In the genomic region with DNA sequence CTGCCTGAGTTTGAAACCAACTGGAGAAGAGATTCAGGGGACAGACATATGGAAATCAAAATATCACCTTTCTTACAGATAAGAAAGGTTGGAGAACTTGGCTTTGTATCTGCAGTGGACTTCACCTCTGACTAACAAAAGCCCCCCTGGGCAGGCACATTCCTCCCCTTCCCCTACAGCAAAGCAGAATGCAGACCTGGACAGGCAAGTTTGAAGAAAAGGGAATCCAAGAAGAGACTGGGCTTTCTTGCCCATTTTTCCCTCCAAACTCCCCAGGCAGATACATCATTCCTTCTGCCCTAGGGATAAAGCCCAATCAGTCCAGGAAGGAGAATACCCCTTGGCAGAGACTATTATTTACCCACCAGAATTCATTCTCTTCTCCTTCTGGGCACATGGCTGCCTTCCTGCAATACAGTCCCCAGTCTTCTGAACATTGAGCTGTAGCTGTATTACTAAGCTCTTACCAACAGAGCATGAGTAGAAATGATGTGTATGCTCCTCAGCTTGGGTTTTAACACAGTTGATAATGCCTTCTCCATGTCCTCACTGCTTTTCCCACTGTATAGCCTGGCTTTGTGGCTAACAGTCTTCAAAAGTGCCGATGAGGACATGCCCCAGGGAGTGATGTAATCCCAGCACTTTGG, we compare ENCODE assay signal across 34 cellular contexts.
"Had no signal": no experiment of that assay in that cellular context is flagged by ENCODE, and none has a peak within 500 bp of the region (broad histone marks: within the 10 kb centered on the region; RNA-seq: fewer than 3 reads in every experiment).

No MANE protein-coding gene starts in this region.

- H3K9ac ChIP-seq: parathyroid adenoma had no signal

- ATAC-seq: activated CD4-positive, alpha-beta T cell treated with anti-CD3 and anti-CD28 coated beads for 36 hours; activated CD8-positive, alpha-beta T cell treated with anti-CD3 and anti-CD28 coated beads, Interleukin-2, amount 10 ng/mL, durations not matched to agents 7 days and 5 days; gastroesophageal sphincter; left colon; naive thymus-derived CD4-positive, alpha-beta T cell; psoas muscle; stimulated activated naive B cell treated with anti-CD40 and anti-IgM and Interleukin-4, amounts not matched to agents 10 μg/mL and 1 μg/mL and 100 μg/mL, for 72 hours had no signal

- H3K27me3 ChIP-seq: adrenal gland, cardiac muscle cell, colonic mucosa, dorsolateral prefrontal cortex, gastroesophageal sphincter, stomach, thyroid gland, upper lobe of left lung, vagina had no signal

- H3K79me2 ChIP-seq: parathyroid adenoma had no signal

- H3K27ac ChIP-seq: adrenal gland, cardiac muscle cell, colonic mucosa, dorsolateral prefrontal cortex, gastroesophageal sphincter, parathyroid adenoma, psoas muscle, stomach, thyroid gland, upper lobe of left lung, vagina had no signal

- H3K4me1 ChIP-seq: adrenal gland, colonic mucosa, gastroesophageal sphincter, parathyroid adenoma, psoas muscle, thyroid gland, upper lobe of left lung, vagina had no signal

- H3K4me3 Mint-ChIP-seq: activated CD4-positive, alpha-beta T cell treated with anti-CD3 and anti-CD28 coated beads for 36 hours; activated CD8-positive, alpha-beta T cell treated with anti-CD3 and anti-CD28 coated beads, Interleukin-2, amount 10 ng/mL, durations not matched to agents 7 days and 5 days; activated naive CD4-positive, alpha-beta T cell treated with anti-CD3 and anti-CD28 coated beads for 36 hours; activated naive CD8-positive, alpha-beta T cell treated with anti-CD3 and anti-CD28 coated beads for 36 hours; brain; naive thymus-derived CD4-positive, alpha-beta T cell; neural crest cell; stimulated activated naive B cell treated with anti-CD40 and anti-IgM and Interleukin-4, amounts not matched to agents 10 μg/mL and 1 μg/mL and 100 μg/mL, for 72 hours; T-helper 2 cell treated with Interferon-gamma antibody and Interleukin-4, amounts not matched to agents 5 μg/mL and 100 μg/mL, for 36 hours had no signal

- H3K9me3 ChIP-seq: adrenal gland, colonic mucosa, gastroesophageal sphincter, psoas muscle, stomach, thyroid gland, upper lobe of left lung, vagina had no signal

- FAIRE-seq: kidney had no signal

- H3K36me3 Mint-ChIP-seq: activated naive CD8-positive, alpha-beta T cell treated with anti-CD3 and anti-CD28 coated beads for 36 hours; brain; naive thymus-derived CD4-positive, alpha-beta T cell; stimulated activated naive B cell treated with anti-CD40 and anti-IgM and Interleukin-4, amounts not matched to agents 10 μg/mL and 1 μg/mL and 100 μg/mL, for 72 hours had no signal

- DNase-seq: activated CD4-positive, alpha-beta T cell treated with anti-CD3 and anti-CD28 coated beads for 36 hours; activated CD4-positive, CD25-positive, alpha-beta regulatory T cell; activated CD8-positive, alpha-beta T cell treated with anti-CD3 and anti-CD28 coated beads, Interleukin-2, amount 10 ng/mL, durations not matched to agents 7 days and 5 days; activated effector memory CD4-positive, alpha-beta T cell treated with Interleukin-2 at 50 U/mL for 16 hours; activated naive CD4-positive, alpha-beta T cell treated with anti-CD3 and anti-CD28 coated beads for 36 hours; activated naive CD8-positive, alpha-beta T cell treated with anti-CD3 and anti-CD28 coated beads for 36 hours; adrenal gland; aorta; cerebellar nuclear complex; colonic mucosa; dorsolateral prefrontal cortex; effector memory CD4-positive, alpha-beta T cell; erythroblast; hypothalamus; kidney; left colon; midbrain; naive thymus-derived CD4-positive, alpha-beta T cell; nucleus accumbens; psoas muscle; stimulated activated CD4-positive, alpha-beta T cell treated with anti-CD3 and anti-CD28 coated beads, Interleukin-15, amount 100 ng/mL, for 24 hours; stimulated activated CD4-positive, alpha-beta T cell treated with anti-CD3 and anti-CD28 coated beads, Interleukin-2, amount 100 ng/mL, for 24 hours; stimulated activated naive B cell treated with anti-CD40 and anti-IgM and Interleukin-4, amounts not matched to agents 10 μg/mL and 1 μg/mL and 100 μg/mL, for 72 hours; stomach; T-helper 1 cell; thyroid gland; upper lobe of left lung had no signal

- H3K4me3 ChIP-seq: adrenal gland, cardiac muscle cell, colonic mucosa, dorsolateral prefrontal cortex, gastroesophageal sphincter, psoas muscle, stomach, thyroid gland, upper lobe of left lung, vagina had no signal

- H3K9me3 Mint-ChIP-seq: activated naive CD4-positive, alpha-beta T cell treated with anti-CD3 and anti-CD28 coated beads for 36 hours; activated naive CD8-positive, alpha-beta T cell treated with anti-CD3 and anti-CD28 coated beads for 36 hours; brain; naive thymus-derived CD4-positive, alpha-beta T cell; neural crest cell; stimulated activated naive B cell treated with anti-CD40 and anti-IgM and Interleukin-4, amounts not matched to agents 10 μg/mL and 1 μg/mL and 100 μg/mL, for 72 hours; T-helper 2 cell treated with Interferon-gamma antibody and Interleukin-4, amounts not matched to agents 5 μg/mL and 100 μg/mL, for 36 hours had no signal

- H3K4me1 Mint-ChIP-seq: activated CD4-positive, alpha-beta T cell treated with anti-CD3 and anti-CD28 coated beads for 36 hours; activated naive CD8-positive, alpha-beta T cell treated with anti-CD3 and anti-CD28 coated beads for 36 hours; brain; naive thymus-derived CD4-positive, alpha-beta T cell; neural crest cell had no signal

- H3K27ac Mint-ChIP-seq: activated CD4-positive, alpha-beta T cell treated with anti-CD3 and anti-CD28 coated beads for 36 hours; activated CD8-positive, alpha-beta T cell treated with anti-CD3 and anti-CD28 coated beads, Interleukin-2, amount 10 ng/mL, durations not matched to agents 7 days and 5 days; activated naive CD4-positive, alpha-beta T cell treated with anti-CD3 and anti-CD28 coated beads for 36 hours; activated naive CD8-positive, alpha-beta T cell treated with anti-CD3 and anti-CD28 coated beads for 36 hours; brain; naive thymus-derived CD4-positive, alpha-beta T cell; stimulated activated naive B cell treated with anti-CD40 and anti-IgM and Interleukin-4, amounts not matched to agents 10 μg/mL and 1 μg/mL and 100 μg/mL, for 72 hours; T-helper 2 cell treated with Interferon-gamma antibody and Interleukin-4, amounts not matched to agents 5 μg/mL and 100 μg/mL, for 36 hours had no signal

- H3K27me3 Mint-ChIP-seq: activated CD4-positive, alpha-beta T cell treated with anti-CD3 and anti-CD28 coated beads for 36 hours; brain had no signal

- H3K36me3 ChIP-seq: adrenal gland, cardiac muscle cell, colonic mucosa, gastroesophageal sphincter, stomach, thyroid gland, upper lobe of left lung, vagina had no signal

- H2AFZ ChIP-seq: parathyroid adenoma had no signal
